ENCODE assay signal across 32 cellular contexts in genomic region chr4:20181926-20182325, GRCh38.
"Had no signal": no experiment of that assay in that cellular context is flagged by ENCODE, and none has a peak within 500 bp of the region (broad histone marks: within the 10 kb centered on the region; RNA-seq: fewer than 3 reads in every experiment).

No MANE protein-coding gene starts in this region.

- H3K27me3 ChIP-seq: colonic mucosa, esophagus squamous epithelium, gastrocnemius medialis, heart right ventricle, hepatocyte, left lung had no signal

- H3K4me3 Mint-ChIP-seq: dendritic cell treated with granulocyte-macrophage colony-stimulating factor and Interleukin-4, amounts not matched to agents 40 ng/mL and 50 ng/mL, for 4 days; effector memory CD8-positive, alpha-beta T cell; endodermal cell; immature natural killer cell; mesothelial cell of epicardium; naive B cell; naive thymus-derived CD8-positive, alpha-beta T cell had no signal

- H3K4me1 Mint-ChIP-seq: endodermal cell; immature natural killer cell; mesothelial cell of epicardium; naive B cell; naive thymus-derived CD8-positive, alpha-beta T cell had no signal

- DNase-seq: colonic mucosa; cortex of kidney; effector CD8-positive, alpha-beta T cell; effector memory CD8-positive, alpha-beta T cell; endodermal cell; erythroblast; esophagus squamous epithelium; foreskin fibroblast; foreskin melanocyte; gastrocnemius medialis; glutamatergic neuron; head of caudate nucleus; heart right ventricle; hypothalamus; immature natural killer cell; left cardiac atrium; left lung; left ventricle myocardium superior; mammary epithelial cell; mesenchymal stem cell; mucosa of descending colon; naive B cell; naive thymus-derived CD8-positive, alpha-beta T cell had no signal

- H3K27ac ChIP-seq: colonic mucosa, epithelial cell of prostate, esophagus squamous epithelium, gastrocnemius medialis, heart right ventricle, hepatocyte, left lung had no signal

- H3K36me3 ChIP-seq: colonic mucosa, esophagus squamous epithelium, gastrocnemius medialis, heart right ventricle, left lung had no signal

- H3K4me2 ChIP-seq: hepatocyte had no signal

- H3K79me2 ChIP-seq: hepatocyte had no signal

- H3K9me3 ChIP-seq: colonic mucosa, mucosa of descending colon had no signal

- H3K4me1 ChIP-seq: colonic mucosa, esophagus squamous epithelium, gastrocnemius medialis, heart right ventricle, left lung had no signal

- H3K4me3 ChIP-seq: colonic mucosa, esophagus squamous epithelium, gastrocnemius medialis, heart right ventricle, hepatocyte, left lung, lung, mucosa of descending colon had no signal

- H3K27ac Mint-ChIP-seq: dendritic cell treated with granulocyte-macrophage colony-stimulating factor and Interleukin-4, amounts not matched to agents 40 ng/mL and 50 ng/mL, for 4 days; effector memory CD8-positive, alpha-beta T cell; endodermal cell; immature natural killer cell; mesothelial cell of epicardium; naive B cell; naive thymus-derived CD8-positive, alpha-beta T cell had no signal

- H3K36me3 Mint-ChIP-seq: immature natural killer cell; naive B cell; naive thymus-derived CD8-positive, alpha-beta T cell had no signal

- H3K27me3 Mint-ChIP-seq: dendritic cell treated with granulocyte-macrophage colony-stimulating factor and Interleukin-4, amounts not matched to agents 40 ng/mL and 50 ng/mL, for 4 days; effector memory CD8-positive, alpha-beta T cell; naive B cell; naive thymus-derived CD8-positive, alpha-beta T cell had no signal

- FAIRE-seq: endometrium, islet of Langerhans, keratinocyte had no signal

- H2AFZ ChIP-seq: hepatocyte had no signal

- ATAC-seq: effector memory CD8-positive, alpha-beta T cell; esophagus mucosa; gastrocnemius medialis; heart right ventricle; left cardiac atrium; left lung; left ventricle myocardium superior; mucosa of descending colon; naive thymus-derived CD8-positive, alpha-beta T cell had no signal
